In genomic region chr7:120991570-120991969, GRCh38 we compare ENCODE assay signal across 11 cellular contexts. TPM values are rescaled to one million over a fixed set of nuclear protein-coding genes. Genes with fewer than 3 reads are reported as not detected.
DNase-seq lines count a peak whose midpoint lies in the region; ATAC-seq and TF ChIP-seq lines count a peak whose summit lies in the region.
"Had no signal": no experiment of that assay in that cellular context is flagged by ENCODE, and none has a peak within 500 bp of the region (broad histone marks: within the 10 kb centered on the region; RNA-seq: fewer than 3 reads in every experiment).

No MANE protein-coding gene starts in this region.

- no peaks in the 10 kb centered on the region for H3K9me3 Mint-ChIP-seq in neural crest cell
- no peaks in the 10 kb centered on the region for H3K9me3 Mint-ChIP-seq in activated naive CD8-positive, alpha-beta T cell treated with anti-CD3 and anti-CD28 coated beads for 36 hours

- no peak overlapping the region for H3K27ac Mint-ChIP-seq in neural crest cell (ENCODE audit: unreplicated experiment)
- no peak overlapping the region for H3K27ac Mint-ChIP-seq in activated naive CD8-positive, alpha-beta T cell treated with anti-CD3 and anti-CD28 coated beads for 36 hours
- H3K27ac Mint-ChIP-seq: B cell had no signal

- peaks cover 25% of the 10 kb centered on the region for H3K4me1 Mint-ChIP-seq in neural crest cell
- peaks cover 25% of the 10 kb centered on the region for H3K4me1 Mint-ChIP-seq in activated naive CD8-positive, alpha-beta T cell treated with anti-CD3 and anti-CD28 coated beads for 36 hours

- ATAC-seq in right cardiac atrium, result no peak
- no peak for ATAC-seq in Right ventricle myocardium inferior
- no peak for ATAC-seq in GM18909 (IDR thresholded peaks at IDR 0.05; ENCODE audit: poor library complexity, unreplicated experiment)
- ATAC-seq: pancreas had no signal

- H3K4me3 ChIP-seq in right cardiac atrium (ENCODE audit: low read length), result peak overlapping the region; percentile 76
- H3K4me3 ChIP-seq in choroid plexus epithelial cell (ENCODE audit: low read depth, low read length), result peak overlapping the region; percentile 64
- H3K4me3 ChIP-seq in WERI-Rb-1 (ENCODE audit: low read depth, low read length), result no peak overlapping the region
- H3K4me3 ChIP-seq: pancreas had no signal

- H3K27me3 ChIP-seq in right cardiac atrium (ENCODE audit: control insufficient read depth, insufficient read depth) (no peaks in the 10 kb centered on the region), WERI-Rb-1 (ENCODE audit: insufficient read depth, low read depth, severe bottlenecking) (no peaks in the 10 kb centered on the region)

- H3K4me3 Mint-ChIP-seq in neural crest cell, result peak overlapping the region; percentile 9
- H3K4me3 Mint-ChIP-seq in activated naive CD8-positive, alpha-beta T cell treated with anti-CD3 and anti-CD28 coated beads for 36 hours, result no peak overlapping the region
- H3K4me3 Mint-ChIP-seq: B cell had no signal

- H3K36me3 Mint-ChIP-seq in neural crest cell (ENCODE audit: low read depth), result no peaks in the 10 kb centered on the region
- H3K36me3 Mint-ChIP-seq in activated naive CD8-positive, alpha-beta T cell treated with anti-CD3 and anti-CD28 coated beads for 36 hours, result no peaks in the 10 kb centered on the region

- peaks cover 2% of the 10 kb centered on the region for H3K4me1 ChIP-seq in right cardiac atrium (ENCODE audit: control insufficient read depth, insufficient read depth, low read length)

- intact Hi-C loops in right cardiac atrium (cut with DNase I) (no loop called here), Right ventricle myocardium inferior (cut with DNase I) (no loop called here)

- H3K9me3 ChIP-seq in right cardiac atrium (ENCODE audit: control insufficient read depth, low read length) (no peaks in the 10 kb centered on the region), WERI-Rb-1 (ENCODE audit: severe bottlenecking) (no peaks in the 10 kb centered on the region)
- H3K9me3 ChIP-seq: pancreas had no signal

- WGBS in right cardiac atrium, result 21% methylated on average over 2 of the region's 2 CpGs

- peaks cover 37% of the 10 kb centered on the region for H3K27me3 Mint-ChIP-seq in neural crest cell (ENCODE audit: low read depth)
- H3K27me3 Mint-ChIP-seq in activated naive CD8-positive, alpha-beta T cell treated with anti-CD3 and anti-CD28 coated beads for 36 hours, result peaks cover 45% of the 10 kb centered on the region

- no peak for DNase-seq in right cardiac atrium
- no peak for DNase-seq in Right ventricle myocardium inferior (ENCODE audit: missing footprints)
- peak; percentile 72 for DNase-seq in choroid plexus epithelial cell (ENCODE audit: low read depth)
- no peak for DNase-seq in neural crest cell (ENCODE audit: low read depth, low spot score)
- DNase-seq in NCI-H69 (lab: John Stamatoyannopoulos, UW), result no peak
- no peak for DNase-seq in WERI-Rb-1
- no peak for DNase-seq in activated naive CD8-positive, alpha-beta T cell treated with anti-CD3 and anti-CD28 coated beads for 36 hours
- DNase-seq: activated T-cell treated with anti-CD3 and anti-CD28 coated beads, Interleukin-2, amount 50 U/mL, for 1 hour; pancreas had no signal

- H3K36me3 ChIP-seq in WERI-Rb-1, result no peaks in the 10 kb centered on the region
- H3K36me3 ChIP-seq: pancreas had no signal

- H3K27ac ChIP-seq in right cardiac atrium (ENCODE audit: low read length) (no peak overlapping the region), WERI-Rb-1 (no peak overlapping the region)

- TF ChIP-seq CTCF in choroid plexus epithelial cell (conservative IDR thresholded peaks at IDR 0.05; ENCODE audit: low read depth, low read length) (no peak), neural crest cell (conservative IDR thresholded peaks at IDR 0.05) (no peak), WERI-Rb-1 (IDR thresholded peaks at IDR 0.05; ENCODE audit: low read depth, low read length) (no peak)

RNA-seq across cellular contexts. Expression of gene CPED1, which starts 3.1 kb away (rescaled TPM):
- total RNA-seq in right cardiac atrium (10 to 100 TPM; 20.8 to 31.1 (median 29.3) TPM), Right ventricle myocardium inferior (27.5 TPM), neural crest cell (3.6 and 4.3 TPM in 2 replicates)
- 3.9 TPM for polyA plus RNA-seq in right cardiac atrium
- total RNA-seq in activated naive CD8-positive, alpha-beta T cell treated with anti-CD3 and anti-CD28 coated beads for 36 hours, result not detected

RNA-seq across cellular contexts. Expression of gene ING3, which starts 41.0 kb away (rescaled TPM):
- total RNA-seq in right cardiac atrium (10 to 100 TPM; 14.7 to 16.7 (median 15.7) TPM), Right ventricle myocardium inferior (14.1 TPM), neural crest cell (26.9 and 28.9 TPM in 2 replicates)
- 9.7 TPM for polyA plus RNA-seq in right cardiac atrium
- 10 to 100 TPM; 27.5 to 28.6 TPM for total RNA-seq in activated naive CD8-positive, alpha-beta T cell treated with anti-CD3 and anti-CD28 coated beads for 36 hours
